ENCODE assay signal across 8 cellular contexts in genomic region chr11:31958086-31958735, GRCh38.
DNase-seq lines count a peak whose midpoint lies in the region; ATAC-seq, FAIRE-seq and TF ChIP-seq lines count a peak whose summit lies in the region.

No MANE protein-coding gene starts in this region.

- no peak for TF ChIP-seq EP300 in A549 (IDR thresholded peaks at IDR 0.05)
- no peak for TF ChIP-seq EP300 in upper lobe of left lung (IDR thresholded peaks at IDR 0.05)

- H3K4me2 ChIP-seq in A549 (no peak overlapping the region; the same call in 2 of the 3 replicates), neuronal stem cell (ENCODE audit: insufficient read depth, low read length, poor library complexity, severe bottlenecking) (no peak overlapping the region)

- H3K14ac ChIP-seq in neuronal stem cell (ENCODE audit: low read length): no peak overlapping the region

- no peak for FAIRE-seq in A549 (lab: Jason Lieb, UNC)

- CTCF ChIA-PET in A549 (lab: Yijun Ruan, JAX): interaction anchor here (0.6 to 5.4 kb wide), 25 partner anchors 9 to 725 kb away, joined by 3 to 33 read pairs (median 4); no protein-coding TSS in a partner anchor

- DNase-seq in A549 (ENCODE audit: low read depth in 1 of 2, low spot score in 1 of 2): peak; percentile 38 to 39
- DNase-seq in NCI-H524 (lab: John Stamatoyannopoulos, UW): peak; percentile 68 to 86
- DNase-seq in activated T-cell treated with anti-CD3 and anti-CD28 coated beads, Interleukin-2, amount 50 U/mL, for 72 hours: peak; percentile 64 to 77
- peak; percentile 47 for DNase-seq in fibroblast of villous mesenchyme (ENCODE audit: low read depth)
- peak; percentile 74 for DNase-seq in neuronal stem cell (ENCODE audit: low spot score)
- peak; percentile 42 to 89 for DNase-seq in upper lobe of left lung

- H3K27ac ChIP-seq in A549 (no peak overlapping the region), neuronal stem cell (replicated peaks; ENCODE audit: low read length) (no peak overlapping the region), upper lobe of left lung (no peak overlapping the region)

- H2BK15ac ChIP-seq in neuronal stem cell (ENCODE audit: low read length): no peak overlapping the region

- peaks cover 6% of the 10 kb centered on the region for H3K27me3 Mint-ChIP-seq in activated T-cell treated with anti-CD3 and anti-CD28 coated beads, Interleukin-2, amount 50 U/mL, for 72 hours (ENCODE audit: low read depth)

- peak; percentile 69 to 93; a peak in 4 of 6 replicates for ATAC-seq in A549
- ATAC-seq in GM18502 (IDR thresholded peaks at IDR 0.05; ENCODE audit: poor library complexity, unreplicated experiment): peak; percentile 91
- ATAC-seq in HG02852 (IDR thresholded peaks at IDR 0.05; ENCODE audit: unreplicated experiment): peak; percentile 73
- peak; percentile 66 to 70 for ATAC-seq in activated T-cell treated with anti-CD3 and anti-CD28 coated beads, Interleukin-2, amount 50 U/mL, for 72 hours (replicated peaks in 1 of 2)
- peak in 1 of 2 donors; percentile 68 for ATAC-seq in upper lobe of left lung (ENCODE audit: low FRiP score in 2 of 2)

- H3K4me1 ChIP-seq in A549 (no peaks in the 10 kb centered on the region), neuronal stem cell (ENCODE audit: control insufficient read depth in 2 of 2, insufficient read depth in 1 of 2, low read depth in 1 of 2, low read length in 2 of 2) (peaks cover 0 to 3% of the 10 kb centered on the region in 2 donors), upper lobe of left lung (no peaks in the 10 kb centered on the region)

- H3K23ac ChIP-seq in neuronal stem cell (ENCODE audit: low read depth, low read length, poor library complexity): no peak overlapping the region

- H4K91ac ChIP-seq in neuronal stem cell (ENCODE audit: low read depth, low read length, poor library complexity): no peak overlapping the region

- H3K27me3 ChIP-seq in neuronal stem cell (ENCODE audit: control insufficient read depth in 3 of 3, insufficient read depth in 3 of 3, low read depth in 1 of 3, low read length in 3 of 3): no peaks in the 10 kb centered on the region
- no peaks in the 10 kb centered on the region for H3K27me3 ChIP-seq in upper lobe of left lung

- H3K9me3 ChIP-seq in A549: no peaks in the 10 kb centered on the region
- no peaks in the 10 kb centered on the region for H3K9me3 ChIP-seq in neuronal stem cell (replicated peaks in 1 of 2; ENCODE audit: control insufficient read depth in 2 of 2, insufficient read depth in 1 of 2, low read depth in 1 of 2, low read length in 2 of 2)
- H3K9me3 ChIP-seq in upper lobe of left lung: no peaks in the 10 kb centered on the region

- H3K36me3 ChIP-seq in neuronal stem cell (replicated peaks in 1 of 2; ENCODE audit: control insufficient read depth in 2 of 2, insufficient read depth in 2 of 2, low read length in 2 of 2): no peaks in the 10 kb centered on the region
- H3K36me3 ChIP-seq in upper lobe of left lung: no peaks in the 10 kb centered on the region

- no peak overlapping the region for H3K4ac ChIP-seq in neuronal stem cell (ENCODE audit: low read length)

- TF ChIP-seq CTCF in A549 (IDR thresholded peaks at IDR 0.05): peak; percentile 59
- TF ChIP-seq CTCF in fibroblast of villous mesenchyme (IDR thresholded peaks at IDR 0.05; ENCODE audit: insufficient read depth, low read depth, low read length): peak; percentile 92
- TF ChIP-seq CTCF in upper lobe of left lung (IDR thresholded peaks at IDR 0.05): peak in 5 of 6 experiments; percentile 44 to 60 (median 57)

- 37% methylated on average over 15 of the region's 15 CpGs for WGBS in A549 (ENCODE audit: missing lambda C conversion rate)
- WGBS in neuronal stem cell (ENCODE audit: extremely low coverage in 2 of 2, insufficient read length in 2 of 2, insufficient replicate concordance in 1 of 2), 2 donors: no CpG with 5 or more reads among the region's 15 CpGs
- 30 to 37% methylated on average over 15 of the region's 15 CpGs for WGBS in upper lobe of left lung, 2 donors

- POLR2A ChIA-PET in A549 (lab: Yijun Ruan, JAX): no interaction called here

- no peak overlapping the region for H3K18ac ChIP-seq in neuronal stem cell (ENCODE audit: low read length)

- H3K9me3 Mint-ChIP-seq in activated T-cell treated with anti-CD3 and anti-CD28 coated beads, Interleukin-2, amount 50 U/mL, for 72 hours: no peaks in the 10 kb centered on the region

- H3K9ac ChIP-seq in neuronal stem cell (ENCODE audit: low read depth, low read length, poor library complexity): no peak overlapping the region

- TF ChIP-seq POLR2A in A549 (IDR thresholded peaks at IDR 0.05; ENCODE audit: low read length): no peak
- TF ChIP-seq POLR2A in upper lobe of left lung (IDR thresholded peaks at IDR 0.05): no peak

- no peak overlapping the region for H2BK12ac ChIP-seq in neuronal stem cell (ENCODE audit: low read length)

- H3K79me1 ChIP-seq in neuronal stem cell (ENCODE audit: low read depth, low read length): no peaks in the 10 kb centered on the region

- H3K27ac Mint-ChIP-seq in activated T-cell treated with anti-CD3 and anti-CD28 coated beads, Interleukin-2, amount 50 U/mL, for 72 hours: no peak overlapping the region

- no peak overlapping the region for H3K4me3 Mint-ChIP-seq in activated T-cell treated with anti-CD3 and anti-CD28 coated beads, Interleukin-2, amount 50 U/mL, for 72 hours

- no peak overlapping the region for H2BK5ac ChIP-seq in neuronal stem cell (ENCODE audit: low read length)

- H3K4me3 ChIP-seq in A549 (no peak overlapping the region), fibroblast of villous mesenchyme (ENCODE audit: low read depth, low read length) (no peak overlapping the region), neuronal stem cell (ENCODE audit: low read length in 2 of 2) (no peak overlapping the region), upper lobe of left lung (no peak overlapping the region)

- peak overlapping the region; percentile 81 for H2AFZ ChIP-seq in neuronal stem cell (ENCODE audit: low read length)

- H2AK5ac ChIP-seq in neuronal stem cell (ENCODE audit: low read depth, low read length): no peak overlapping the region

- no peak overlapping the region for H2BK120ac ChIP-seq in neuronal stem cell (ENCODE audit: low read depth, low read length)

- H3K4me1 Mint-ChIP-seq in activated T-cell treated with anti-CD3 and anti-CD28 coated beads, Interleukin-2, amount 50 U/mL, for 72 hours (ENCODE audit: low read depth): no peaks in the 10 kb centered on the region

- H4K8ac ChIP-seq in neuronal stem cell (ENCODE audit: low read depth, low read length): no peak overlapping the region

- no peaks in the 10 kb centered on the region for H3K36me3 Mint-ChIP-seq in activated T-cell treated with anti-CD3 and anti-CD28 coated beads, Interleukin-2, amount 50 U/mL, for 72 hours (ENCODE audit: insufficient read depth in 2 of 2)

- peak; percentile 56 to 71 for TF ChIP-seq RAD21 in A549 (conservative IDR thresholded peaks at IDR 0.05 in 1 of 2, IDR thresholded peaks at IDR 0.05 in 1 of 2)

TF ChIP-seq in A549, 52 proteins besides CTCF, POLR2A, EP300 and RAD21:
- TF ChIP-seq SMC3 (IDR thresholded peaks at IDR 0.05): peak; percentile 49; the same call in 2 of the 3 replicates
- no peak for TF ChIP-seq PBX3 (IDR thresholded peaks at IDR 0.05)
